ENCODE assay signal across 1 cellular context in the genomic region with DNA sequence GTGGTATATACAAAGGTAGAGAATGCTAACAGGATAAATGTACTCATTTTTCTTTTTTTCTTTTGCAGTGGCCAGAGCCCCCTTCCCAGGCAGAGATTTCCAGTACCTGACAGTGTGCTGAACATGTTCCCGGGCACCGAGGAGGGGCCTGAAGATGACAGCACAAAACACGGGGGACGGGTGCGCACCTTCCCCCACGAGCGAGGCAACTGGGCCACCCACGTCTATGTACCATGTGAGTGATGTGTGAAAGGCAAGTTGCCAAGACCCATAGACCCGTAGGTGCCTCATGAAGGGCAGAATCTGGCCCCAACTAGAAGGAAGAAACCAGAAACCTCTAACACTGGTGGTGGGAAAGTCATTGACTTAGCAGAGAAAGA.
TF ChIP-seq lines count a peak whose summit lies in the region.

No MANE protein-coding gene starts in this region.

TF ChIP-seq in HEK293, 187 proteins besides CTCF, POLR2A, EP300 and RAD21 (continued from another document):
- TF ChIP-seq, protein P1, sequence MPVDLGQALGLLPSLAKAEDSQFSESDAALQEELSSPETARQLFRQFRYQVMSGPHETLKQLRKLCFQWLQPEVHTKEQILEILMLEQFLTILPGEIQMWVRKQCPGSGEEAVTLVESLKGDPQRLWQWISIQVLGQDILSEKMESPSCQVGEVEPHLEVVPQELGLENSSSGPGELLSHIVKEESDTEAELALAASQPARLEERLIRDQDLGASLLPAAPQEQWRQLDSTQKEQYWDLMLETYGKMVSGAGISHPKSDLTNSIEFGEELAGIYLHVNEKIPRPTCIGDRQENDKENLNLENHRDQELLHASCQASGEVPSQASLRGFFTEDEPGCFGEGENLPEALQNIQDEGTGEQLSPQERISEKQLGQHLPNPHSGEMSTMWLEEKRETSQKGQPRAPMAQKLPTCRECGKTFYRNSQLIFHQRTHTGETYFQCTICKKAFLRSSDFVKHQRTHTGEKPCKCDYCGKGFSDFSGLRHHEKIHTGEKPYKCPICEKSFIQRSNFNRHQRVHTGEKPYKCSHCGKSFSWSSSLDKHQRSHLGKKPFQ (tag by site-specific recombination; IDR thresholded peaks at IDR 0.05), result no peak
- TF ChIP-seq ZNF621 (tag by site-specific recombination; IDR thresholded peaks at IDR 0.05), result no peak
- peak; percentile 38; the same call in 1 of the 2 replicates for TF ChIP-seq EGR2 (tag by site-specific recombination; IDR thresholded peaks at IDR 0.05; ENCODE audit: low read depth)
- no peak for TF ChIP-seq ZNF114 (tag by site-specific recombination; IDR thresholded peaks at IDR 0.05)
- no peak for TF ChIP-seq ZNF558 (tag by site-specific recombination; IDR thresholded peaks at IDR 0.05)
- TF ChIP-seq ZNF76 (tag by site-specific recombination; IDR thresholded peaks at IDR 0.05; ENCODE audit: borderline replicate concordance, low read depth), result no peak
- TF ChIP-seq, protein P2, sequence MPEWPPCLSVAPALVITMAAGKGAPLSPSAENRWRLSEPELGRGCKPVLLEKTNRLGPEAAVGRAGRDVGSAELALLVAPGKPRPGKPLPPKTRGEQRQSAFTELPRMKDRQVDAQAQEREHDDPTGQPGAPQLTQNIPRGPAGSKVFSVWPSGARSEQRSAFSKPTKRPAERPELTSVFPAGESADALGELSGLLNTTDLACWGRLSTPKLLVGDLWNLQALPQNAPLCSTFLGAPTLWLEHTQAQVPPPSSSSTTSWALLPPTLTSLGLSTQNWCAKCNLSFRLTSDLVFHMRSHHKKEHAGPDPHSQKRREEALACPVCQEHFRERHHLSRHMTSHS (tag by site-specific recombination; IDR thresholded peaks at IDR 0.05), result no peak
- no peak for TF ChIP-seq ZNF350 (tag by site-specific recombination; IDR thresholded peaks at IDR 0.05)
- no peak for TF ChIP-seq ZNF677 (tag by site-specific recombination; IDR thresholded peaks at IDR 0.05)
- TF ChIP-seq, protein P3, sequence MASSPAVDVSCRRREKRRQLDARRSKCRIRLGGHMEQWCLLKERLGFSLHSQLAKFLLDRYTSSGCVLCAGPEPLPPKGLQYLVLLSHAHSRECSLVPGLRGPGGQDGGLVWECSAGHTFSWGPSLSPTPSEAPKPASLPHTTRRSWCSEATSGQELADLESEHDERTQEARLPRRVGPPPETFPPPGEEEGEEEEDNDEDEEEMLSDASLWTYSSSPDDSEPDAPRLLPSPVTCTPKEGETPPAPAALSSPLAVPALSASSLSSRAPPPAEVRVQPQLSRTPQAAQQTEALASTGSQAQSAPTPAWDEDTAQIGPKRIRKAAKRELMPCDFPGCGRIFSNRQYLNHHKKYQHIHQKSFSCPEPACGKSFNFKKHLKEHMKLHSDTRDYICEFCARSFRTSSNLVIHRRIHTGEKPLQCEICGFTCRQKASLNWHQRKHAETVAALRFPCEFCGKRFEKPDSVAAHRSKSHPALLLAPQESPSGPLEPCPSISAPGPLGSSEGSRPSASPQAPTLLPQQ (tag by site-specific recombination; IDR thresholded peaks at IDR 0.05), result no peak
- 0 out of 2 replicates have a peak, but pooled peaks have one; percentile 13 for TF ChIP-seq ZFHX2 (tag by site-specific recombination; conservative IDR thresholded peaks at IDR 0.05)
